ENCODE assay signal across 28 cellular contexts in the genomic region with DNA sequence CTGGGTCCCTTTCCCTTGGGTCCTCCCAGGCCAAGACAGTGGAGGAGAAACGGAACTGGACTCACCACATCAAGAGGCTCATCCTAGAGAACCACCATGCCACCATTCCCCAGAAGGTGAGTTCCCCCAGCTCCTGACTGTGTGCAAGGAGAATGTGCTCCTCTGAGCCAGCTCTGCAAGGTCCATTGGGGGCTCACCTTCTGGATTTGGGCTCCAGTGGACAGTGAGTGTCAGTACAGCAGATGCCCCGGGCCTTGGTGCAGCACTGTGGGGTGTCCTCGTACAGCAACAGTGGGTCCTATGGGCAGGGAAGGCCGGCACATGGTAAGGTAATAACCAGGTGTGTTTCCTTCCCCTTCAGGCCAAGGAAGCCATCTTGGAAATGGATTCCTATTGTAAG. TPM values are rescaled to one million over a fixed set of nuclear protein-coding genes. Genes with fewer than 3 reads are reported as not detected.
DNase-seq lines count a peak whose midpoint lies in the region; ATAC-seq and TF ChIP-seq lines count a peak whose summit lies in the region.
"Had no signal": no experiment of that assay in that cellular context is flagged by ENCODE, and none has a peak within 500 bp of the region (broad histone marks: within the 10 kb centered on the region; RNA-seq: fewer than 3 reads in every experiment).

No MANE protein-coding gene starts in this region.

- peaks cover 40% of the 10 kb centered on the region for H3K36me3 ChIP-seq in upper lobe of right lung
- peaks cover 18% of the 10 kb centered on the region for H3K36me3 ChIP-seq in Caco-2 (ENCODE audit: control insufficient read depth, insufficient read depth, low read length)

- no peak overlapping the region for H3K4me3 ChIP-seq in upper lobe of right lung
- no peak overlapping the region for H3K4me3 ChIP-seq in Caco-2 (ENCODE audit: low read depth, low read length)
- H3K4me3 ChIP-seq: K562, SJCRH30 had no signal

- TF ChIP-seq CTCF in upper lobe of right lung (IDR thresholded peaks at IDR 0.05) (no peak), Caco-2 (IDR thresholded peaks at IDR 0.05; ENCODE audit: insufficient read depth in 1 of 2, low read depth in 1 of 2, low read length in 1 of 2, severe bottlenecking in 1 of 2, unreplicated experiment in 1 of 2) (no peak)

- H3K4me3 Mint-ChIP-seq in T-helper 17 cell (no peak overlapping the region), immature natural killer cell (peak overlapping the region in 1 of 5 donors; percentile 18), Caco-2 (ENCODE audit: unreplicated experiment) (no peak overlapping the region)
- no peak overlapping the region for H3K4me3 Mint-ChIP-seq in activated T-helper 2 cell treated with anti-CD3 and anti-CD28 coated beads, Interferon-gamma antibody, Interleukin-2, Interleukin-4, amounts not matched to agents 10 μg/mL and 5 μg/mL and 100 μg/mL, durations not matched to agents 14 hours and 24 hours and 36 hours (ENCODE audit: low read depth)
- H3K4me3 Mint-ChIP-seq: CD14-positive monocyte had no signal

- POLR2A ChIA-PET in Caco-2 (lab: Charles Lee), result no interaction called here

- DNase-seq in left cardiac atrium (peak; percentile 3), Right ventricle myocardium inferior (ENCODE audit: missing footprints) (no peak), T-helper 17 cell (no peak), immature natural killer cell (no peak), upper lobe of right lung (peak; percentile 42), Caco-2 (no peak)
- no peak for DNase-seq in activated T-helper 2 cell treated with anti-CD3 and anti-CD28 coated beads, Interferon-gamma antibody, Interleukin-2, Interleukin-4, amounts not matched to agents 10 μg/mL and 5 μg/mL and 100 μg/mL, durations not matched to agents 14 hours and 24 hours and 36 hours (ENCODE audit: low spot score)
- DNase-seq: 8988T; ACHN; BE2C; Calu3; CD8-positive, alpha-beta memory T cell; DMS79 treated with DMSO at 0.1 percent for 48 hours; GF-D8; Kasumi-1; NCI-H1092 treated with DMSO at 0.1 percent for 48 hours; NCI-H1436; NCI-H187; NCI-H2081 treated with DMSO at 0.1 percent for 48 hours; NCI-H2171; NCI-H226; NCI-H510A; NCI-H69; SJCRH30 had no signal

- H3K27ac ChIP-seq in upper lobe of right lung, result no peak overlapping the region
- H3K27ac ChIP-seq: SJCRH30 had no signal

- no peaks in the 10 kb centered on the region for H3K27me3 Mint-ChIP-seq in T-helper 17 cell
- H3K27me3 Mint-ChIP-seq in immature natural killer cell (ENCODE audit: low read depth in 3 of 3), result peaks cover 2 to 5% (median 3%) of the 10 kb centered on the region in 3 donors
- no peaks in the 10 kb centered on the region for H3K27me3 Mint-ChIP-seq in activated T-helper 2 cell treated with anti-CD3 and anti-CD28 coated beads, Interferon-gamma antibody, Interleukin-2, Interleukin-4, amounts not matched to agents 10 μg/mL and 5 μg/mL and 100 μg/mL, durations not matched to agents 14 hours and 24 hours and 36 hours (ENCODE audit: low read depth)
- H3K27me3 Mint-ChIP-seq in Caco-2 (ENCODE audit: insufficient read depth, unreplicated experiment), result no peaks in the 10 kb centered on the region
- H3K27me3 Mint-ChIP-seq: CD8-positive, alpha-beta memory T cell had no signal

- BruUV-seq in Caco-2 (replicated peaks; lab: Mats Ljungman, UMichigan), result no TSS peak

- H3K9me3 ChIP-seq in T-helper 17 cell (ENCODE audit: control insufficient read depth, low read length, poor library complexity, severe bottlenecking) (no peaks in the 10 kb centered on the region), upper lobe of right lung (no peaks in the 10 kb centered on the region), Caco-2 (no peaks in the 10 kb centered on the region)
- H3K9me3 ChIP-seq: BE2C, SJCRH30 had no signal

- intact Hi-C loops in left cardiac atrium (cut with DNase I), result no loop called here
- intact Hi-C loops in Right ventricle myocardium inferior (cut with DNase I), result no loop called here
- intact Hi-C loops in upper lobe of right lung (cut with DNase I), result no loop called here
- intact Hi-C loops in activated T-helper 2 cell treated with anti-CD3 and anti-CD28 coated beads, Interferon-gamma antibody, Interleukin-2, Interleukin-4, amounts not matched to agents 10 μg/mL and 5 μg/mL and 100 μg/mL, durations not matched to agents 14 hours and 24 hours and 36 hours (cut with micrococcal nuclease), result no loop called here
- intact Hi-C loops in Caco-2 (cut with micrococcal nuclease; ENCODE audit: unreplicated experiment), result no loop called here

- H3K27ac Mint-ChIP-seq in T-helper 17 cell (peak overlapping the region; percentile 96), immature natural killer cell (peak overlapping the region; percentile 45 to 99 (median 87)), Caco-2 (ENCODE audit: unreplicated experiment) (no peak overlapping the region)
- no peak overlapping the region for H3K27ac Mint-ChIP-seq in activated T-helper 2 cell treated with anti-CD3 and anti-CD28 coated beads, Interferon-gamma antibody, Interleukin-2, Interleukin-4, amounts not matched to agents 10 μg/mL and 5 μg/mL and 100 μg/mL, durations not matched to agents 14 hours and 24 hours and 36 hours

- H3K27me3 ChIP-seq in upper lobe of right lung (no peaks in the 10 kb centered on the region), Caco-2 (replicated peaks; ENCODE audit: control insufficient read depth, insufficient read depth, low read length) (no peaks in the 10 kb centered on the region)
- H3K27me3 ChIP-seq: BE2C, SJCRH30 had no signal

- H3K4me1 Mint-ChIP-seq in T-helper 17 cell (peaks cover 57% of the 10 kb centered on the region), immature natural killer cell (peaks cover 79 to 83% of the 10 kb centered on the region in 2 donors), Caco-2 (ENCODE audit: low read depth, unreplicated experiment) (no peaks in the 10 kb centered on the region)
- H3K4me1 Mint-ChIP-seq in activated T-helper 2 cell treated with anti-CD3 and anti-CD28 coated beads, Interferon-gamma antibody, Interleukin-2, Interleukin-4, amounts not matched to agents 10 μg/mL and 5 μg/mL and 100 μg/mL, durations not matched to agents 14 hours and 24 hours and 36 hours (ENCODE audit: low read depth), result peaks cover 15% of the 10 kb centered on the region

- H3K4me1 ChIP-seq in upper lobe of right lung (no peaks in the 10 kb centered on the region), Caco-2 (peaks cover 4% of the 10 kb centered on the region; the same call in 1 of the 2 replicates)
- H3K4me1 ChIP-seq: BE2C had no signal

- H3K9me3 Mint-ChIP-seq in immature natural killer cell (no peaks in the 10 kb centered on the region), Caco-2 (ENCODE audit: unreplicated experiment) (no peaks in the 10 kb centered on the region)
- H3K9me3 Mint-ChIP-seq in activated T-helper 2 cell treated with anti-CD3 and anti-CD28 coated beads, Interferon-gamma antibody, Interleukin-2, Interleukin-4, amounts not matched to agents 10 μg/mL and 5 μg/mL and 100 μg/mL, durations not matched to agents 14 hours and 24 hours and 36 hours, result no peaks in the 10 kb centered on the region
- H3K9me3 Mint-ChIP-seq: CD14-positive monocyte; CD8-positive, alpha-beta memory T cell had no signal

- ATAC-seq in left cardiac atrium, result no peak
- no peak for ATAC-seq in Right ventricle myocardium inferior
- no peak for ATAC-seq in T-helper 17 cell
- no peak for ATAC-seq in upper lobe of right lung
- ATAC-seq in GM19351 (IDR thresholded peaks at IDR 0.05; ENCODE audit: unreplicated experiment), result no peak
- ATAC-seq: K562, Panc1 had no signal

- peaks cover 7% of the 10 kb centered on the region for H3K36me3 Mint-ChIP-seq in T-helper 17 cell (ENCODE audit: low read depth)
- peaks cover 23 to 72% (median 37%) of the 10 kb centered on the region in 3 donors for H3K36me3 Mint-ChIP-seq in immature natural killer cell
- no peaks in the 10 kb centered on the region for H3K36me3 Mint-ChIP-seq in activated T-helper 2 cell treated with anti-CD3 and anti-CD28 coated beads, Interferon-gamma antibody, Interleukin-2, Interleukin-4, amounts not matched to agents 10 μg/mL and 5 μg/mL and 100 μg/mL, durations not matched to agents 14 hours and 24 hours and 36 hours (ENCODE audit: low read depth)
- H3K36me3 Mint-ChIP-seq in Caco-2 (ENCODE audit: insufficient read depth, unreplicated experiment), result peaks cover 77% of the 10 kb centered on the region

- CTCF ChIA-PET in Caco-2 (lab: Charles Lee), result no interaction called here

RNA-seq across cellular contexts. Expression of gene PLEKHG3, which starts 27.8 kb away (rescaled TPM):
- total RNA-seq in left cardiac atrium (10 to 100 TPM; 29.4 to 37.7 TPM), Right ventricle myocardium inferior (19.6 TPM), T-helper 17 cell (10 to 100 TPM; 61.4 to 65.5 TPM), upper lobe of right lung (34.5 TPM), Caco-2 (2022) (85.9 and 90.8 TPM in 2 replicates)
- polyA plus RNA-seq in immature natural killer cell, result 100 to 1,000 TPM in 1 of 3 donors, 10 to 100 TPM in 2; 36.8 to 216 (median 71.4) TPM
- 1.0 and 1.9 TPM in 2 replicates for total RNA-seq in activated T-helper 2 cell treated with anti-CD3 and anti-CD28 coated beads, Interferon-gamma antibody, Interleukin-2, Interleukin-4, amounts not matched to agents 10 μg/mL and 5 μg/mL and 100 μg/mL, durations not matched to agents 14 hours and 24 hours and 36 hours

Comparison
In these comparisons a context has a peak if more than half of its experiments do, and no peak if none do; other contexts are left out.
1. DNase-seq: peak in left cardiac atrium (single experiment) and upper lobe of right lung (single experiment); none in Right ventricle myocardium inferior (single experiment), T-helper 17 cell (0 of 3), immature natural killer cell (0 of 3), activated T-helper 2 cell treated with anti-CD3 and anti-CD28 coated beads, Interferon-gamma antibody, Interleukin-2, Interleukin-4, amounts not matched to agents 10 μg/mL and 5 μg/mL and 100 μg/mL, durations not matched to agents 14 hours and 24 hours and 36 hours (single experiment) and Caco-2 (0 of 2).
2. H3K27ac Mint-ChIP-seq: peak in T-helper 17 cell (single experiment) and immature natural killer cell (6 of 6); none in activated T-helper 2 cell treated with anti-CD3 and anti-CD28 coated beads, Interferon-gamma antibody, Interleukin-2, Interleukin-4, amounts not matched to agents 10 μg/mL and 5 μg/mL and 100 μg/mL, durations not matched to agents 14 hours and 24 hours and 36 hours (single experiment) and Caco-2 (single experiment).